In the genomic region with DNA sequence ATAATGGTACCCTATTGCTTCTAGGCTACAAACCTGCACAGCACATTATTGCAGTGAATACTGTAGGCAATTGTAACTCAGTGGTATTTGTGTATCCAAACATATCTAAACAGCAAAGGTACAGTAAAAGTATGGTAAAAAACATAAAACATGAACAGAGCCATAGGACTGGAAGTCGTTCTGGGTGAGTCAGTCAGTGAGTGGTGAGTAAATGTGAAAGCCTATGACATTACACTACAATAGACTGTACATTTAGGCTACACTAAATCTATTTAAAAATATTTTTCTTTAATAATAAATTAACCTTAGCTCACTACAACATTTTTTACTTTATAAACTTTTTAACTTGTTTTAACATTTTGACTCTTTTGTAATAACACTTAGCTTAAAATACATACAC, we compare ENCODE assay signal across 17 cellular contexts. TPM values are rescaled to one million over a fixed set of nuclear protein-coding genes. Genes with fewer than 3 reads are reported as not detected.
DNase-seq lines count a peak whose midpoint lies in the region; ATAC-seq, FAIRE-seq and TF ChIP-seq lines count a peak whose summit lies in the region.
"Had no signal": no experiment of that assay in that cellular context is flagged by ENCODE, and none has a peak within 500 bp of the region (broad histone marks: within the 10 kb centered on the region; RNA-seq: fewer than 3 reads in every experiment).

No MANE protein-coding gene starts in this region.

- POLR2A ChIA-PET in endothelial cell of umbilical vein (lab: Charles Lee) = no interaction called here

- no peak for TF ChIP-seq CTCF in endothelial cell of umbilical vein (IDR thresholded peaks at IDR 0.05; ENCODE audit: extremely low read depth in 1 of 2, insufficient read depth in 1 of 2, low read depth in 1 of 2, low read length in 2 of 2)

- no peaks in the 10 kb centered on the region for H4K20me1 ChIP-seq in endothelial cell of umbilical vein (replicated peaks; ENCODE audit: control insufficient read depth, extremely low read depth, insufficient read depth, low read length)

- no peak for TF ChIP-seq POLR2A in endothelial cell of umbilical vein (IDR thresholded peaks at IDR 0.05; ENCODE audit: low read depth, low read length)

- no peak overlapping the region for H3K4me3 Mint-ChIP-seq in stimulated activated naive CD8-positive, alpha-beta T cell treated with anti-CD3 and anti-CD28 coated beads, Interleukin-15, amount 100 ng/mL, for 72 hours

- no peak overlapping the region for H3K27ac Mint-ChIP-seq in stimulated activated naive CD8-positive, alpha-beta T cell treated with anti-CD3 and anti-CD28 coated beads, Interleukin-15, amount 100 ng/mL, for 72 hours

- H3K27me3 ChIP-seq in endothelial cell of umbilical vein (ENCODE audit: control insufficient read depth in 2 of 2, insufficient read depth in 2 of 2, low read length in 2 of 2) (no peaks in the 10 kb centered on the region), SJCRH30 (no peaks in the 10 kb centered on the region)

- H3K9me3 ChIP-seq in endothelial cell of umbilical vein (replicated peaks; ENCODE audit: control insufficient read depth, insufficient read depth, low read length) (no peaks in the 10 kb centered on the region), SJCRH30 (replicated peaks) (no peaks in the 10 kb centered on the region; the same call in 1 of the 2 replicates)

- H3K27ac ChIP-seq in endothelial cell of umbilical vein (ENCODE audit: insufficient read depth, low read depth, low read length) (no peak overlapping the region), SJCRH30 (no peak overlapping the region)
- H3K27ac ChIP-seq: C4-2B had no signal

- no peaks in the 10 kb centered on the region for H3K4me1 Mint-ChIP-seq in stimulated activated naive CD8-positive, alpha-beta T cell treated with anti-CD3 and anti-CD28 coated beads, Interleukin-15, amount 100 ng/mL, for 72 hours

- DNase-seq in stimulated activated naive CD8-positive, alpha-beta T cell treated with anti-CD3 and anti-CD28 coated beads, Interleukin-15, amount 100 ng/mL, for 72 hours = no peak
- DNase-seq in stimulated activated naive CD8-positive, alpha-beta T cell treated with anti-CD3 and anti-CD28 coated beads, Interleukin-15, Interleukin-2, amounts not matched to agents 100 U/mL and 50 U/mL, for 24 hours = no peak
- DNase-seq in RKO (ENCODE audit: low spot score) (peak; percentile 32), endothelial cell of umbilical vein (ENCODE audit: low read depth, low spot score) (peak; percentile 27), iPS-NIHi11 (ENCODE audit: low spot score) (no peak), SJCRH30 (no peak), NCI-H1092 (lab: John Stamatoyannopoulos, UW) (no peak)
- DNase-seq: DND-41, GF-D8, H7, NCI-H1417 treated with DMSO at 0.1 percent for 48 hours, NCI-H1930, NCI-H2171, NCI-H446, NCI-H69, RPMI8226 had no signal

- no peaks in the 10 kb centered on the region for H3K79me2 ChIP-seq in endothelial cell of umbilical vein (ENCODE audit: control insufficient read depth, insufficient read depth, low read length)

- BruUV-seq in endothelial cell of umbilical vein (replicated peaks; lab: Mats Ljungman, UMichigan) = no TSS peak

- H2AFZ ChIP-seq in endothelial cell of umbilical vein (ENCODE audit: low read depth, low read length) = no peak overlapping the region

- no peak for FAIRE-seq in endothelial cell of umbilical vein (lab: Jason Lieb, UNC)

- dilution Hi-C loops in endothelial cell of umbilical vein (cut with MboI; ENCODE audit: extremely low pct_ligation_motif_present, low sequenced_read_pairs) = no loop called here

- peaks cover 33% of the 10 kb centered on the region for H3K27me3 Mint-ChIP-seq in stimulated activated naive CD8-positive, alpha-beta T cell treated with anti-CD3 and anti-CD28 coated beads, Interleukin-15, amount 100 ng/mL, for 72 hours

- H3K4me1 ChIP-seq in endothelial cell of umbilical vein (ENCODE audit: control insufficient read depth, extremely low read depth, insufficient read depth, low read length) = peaks cover 9% of the 10 kb centered on the region
- H3K4me1 ChIP-seq in SJCRH30 = no peaks in the 10 kb centered on the region

- intact Hi-C loops in endothelial cell of umbilical vein (cut with micrococcal nuclease) = no loop called here

- CTCF ChIA-PET in endothelial cell of umbilical vein (lab: Charles Lee) = interaction anchor here (1.2 to 1.5 kb wide), 3 partner anchors 10 to 57 kb away, joined by 4 to 5 read pairs (median 4); no protein-coding TSS in a partner anchor

- no peak overlapping the region for H3K9ac ChIP-seq in endothelial cell of umbilical vein (replicated peaks; ENCODE audit: extremely low read depth, insufficient read depth, low read length)

- no peak overlapping the region for H3K4me2 ChIP-seq in endothelial cell of umbilical vein (ENCODE audit: insufficient read depth, low read length)

- H3K9me1 ChIP-seq in endothelial cell of umbilical vein (replicated peaks; ENCODE audit: control insufficient read depth, extremely low read depth, insufficient read depth, low read length) = no peaks in the 10 kb centered on the region

- H3K9me3 Mint-ChIP-seq in stimulated activated naive CD8-positive, alpha-beta T cell treated with anti-CD3 and anti-CD28 coated beads, Interleukin-15, amount 100 ng/mL, for 72 hours = peaks cover 18 to 23% of the 10 kb centered on the region in 2 donors

- H3K36me3 ChIP-seq in endothelial cell of umbilical vein (ENCODE audit: control insufficient read depth in 2 of 2, extremely low read depth in 1 of 2, insufficient read depth in 2 of 2, low read length in 2 of 2) = no peaks in the 10 kb centered on the region
- no peaks in the 10 kb centered on the region for H3K36me3 ChIP-seq in SJCRH30

- peak; percentile 64 for ATAC-seq in stimulated activated naive CD8-positive, alpha-beta T cell treated with anti-CD3 and anti-CD28 coated beads, Interleukin-15, amount 100 ng/mL, for 72 hours
- no peak for ATAC-seq in stimulated activated naive CD8-positive, alpha-beta T cell treated with anti-CD3 and anti-CD28 coated beads, Interleukin-15, Interleukin-2, amounts not matched to agents 100 U/mL and 50 U/mL, for 24 hours

- H3K4me3 ChIP-seq in endothelial cell of umbilical vein (replicated peaks in 1 of 3; ENCODE audit: insufficient read depth in 1 of 3, low read depth in 1 of 3, low read length in 3 of 3) (no peak overlapping the region), SJCRH30 (no peak overlapping the region)

TF ChIP-seq in endothelial cell of umbilical vein, 7 proteins besides CTCF, POLR2A, EP300 and RAD21:
- TF ChIP-seq EZH2 (IDR thresholded peaks at IDR 0.05; ENCODE audit: borderline replicate concordance, low read depth, low read length, severe bottlenecking) = no peak

RNA-seq across cellular contexts. Expression of a gene that starts 21.3 kb away (rescaled TPM):
- total RNA-seq in endothelial cell of umbilical vein = 5.0 and 6.7 TPM in 2 replicates
- 1.7 and 2.1 TPM in 2 replicates for polyA plus RNA-seq in endothelial cell of umbilical vein
- 3.3 and 3.4 TPM in 2 replicates for polyA plus RNA-seq in endothelial cell of umbilical vein (2011; cell fraction: cytosol; rRNA removed)
- 4.0 and 4.3 TPM in 2 replicates for polyA plus RNA-seq in endothelial cell of umbilical vein (2011; cell fraction: nucleus; rRNA removed)
- polyA plus RNA-seq in endothelial cell of umbilical vein (2012) = 4.1 and 5.2 TPM in 2 replicates
- polyA minus RNA-seq in endothelial cell of umbilical vein = 4.7 and 10.8 TPM in 2 replicates
- 1.5 TPM for polyA minus RNA-seq in endothelial cell of umbilical vein (2011; cell fraction: cytosol; rRNA and poly(A)+ RNA removed)
- polyA minus RNA-seq in endothelial cell of umbilical vein (2011; cell fraction: nucleus; rRNA and poly(A)+ RNA removed) = 0.82 and 1.2 TPM in 2 replicates
- total RNA-seq in SJCRH30 (2014; rRNA removed; shearing (Covaris generic)) = 0.58 and 1.4 TPM in 2 replicates

Comparison
In these comparisons a context has a peak if more than half of its experiments do, and no peak if none do; other contexts are left out.
1. DNase-seq: peak in RKO (single experiment) and endothelial cell of umbilical vein (single experiment); none in stimulated activated naive CD8-positive, alpha-beta T cell treated with anti-CD3 and anti-CD28 coated beads, Interleukin-15, amount 100 ng/mL, for 72 hours (0 of 2), stimulated activated naive CD8-positive, alpha-beta T cell treated with anti-CD3 and anti-CD28 coated beads, Interleukin-15, Interleukin-2, amounts not matched to agents 100 U/mL and 50 U/mL, for 24 hours (single experiment), iPS-NIHi11 (single experiment), SJCRH30 (0 of 2) and NCI-H1092 (single experiment).